ENCODE assay signal across 7 cellular contexts in genomic region chr7:76964050-76964449, GRCh38.
DNase-seq lines count a peak whose midpoint lies in the region; ATAC-seq, FAIRE-seq and TF ChIP-seq lines count a peak whose summit lies in the region.
"Not testable (repeated sequence)": the region's sequence is repeated elsewhere in the genome, so short reads cannot be mapped to it uniquely, and the experiment has no call there.

No MANE protein-coding gene starts in this region.

- RAD21 ChIA-PET in GM12878 (lab: Charles Lee; ENCODE audit: unreplicated experiment) = not testable (repeated sequence)

- TSS peak; percentile 54 for BruUV-seq in GM12878 (replicated peaks; lab: Mats Ljungman, UMichigan)

- no CpG with 5 or more reads among the region's 8 CpGs for WGBS in GM12878 (ENCODE audit: insufficient coverage, insufficient replicate concordance, low lambda C conversion rate, missing lambda C conversion rate)
- no CpG with 5 or more reads among the region's 8 CpGs for WGBS in heart left ventricle, 4 donors
- WGBS in right cardiac atrium = no CpG with 5 or more reads among the region's 8 CpGs
- WGBS in aorta, 2 donors = no CpG with 5 or more reads among the region's 8 CpGs

- ATAC-seq in HG02610 (IDR thresholded peaks at IDR 0.05; ENCODE audit: unreplicated experiment) (peak; percentile 33), GM12878 (peak; percentile 17), foreskin keratinocyte (peak; percentile 8), heart left ventricle (peak in 3 of 4 donors; percentile 33 to 59 (median 56)), right cardiac atrium (peak; percentile 40 to 60), omental fat pad (ENCODE audit: low FRiP score) (peak; percentile 39), aorta (ENCODE audit: low FRiP score) (peak; percentile 66)

- not testable (repeated sequence) for H3K36me3 ChIP-seq in GM12878 (ENCODE audit: control insufficient read depth in 2 of 2, insufficient read depth in 2 of 2, low read length in 1 of 2); heart left ventricle; aorta (ENCODE audit: control insufficient read depth in 1 of 2, insufficient read depth in 2 of 2, low read length in 1 of 2)

- CTCF ChIA-PET in GM12878 (lab: Yijun Ruan, JAX) = not testable (repeated sequence)

- not testable (repeated sequence) for H3K4me2 ChIP-seq in GM12878 (ENCODE audit: control insufficient read depth, insufficient read depth)

- TF ChIP-seq CTCF in GM12878 (IDR thresholded peaks at IDR 0.05 in 2 of 3, conservative IDR thresholded peaks at IDR 0.05 in 1 of 3; ENCODE audit: control insufficient read depth in 2 of 3, extremely low read depth in 1 of 3, insufficient read depth in 1 of 3, low read depth in 3 of 3, low read length in 3 of 3); foreskin keratinocyte (conservative IDR thresholded peaks at IDR 0.05); heart left ventricle (IDR thresholded peaks at IDR 0.05); omental fat pad (IDR thresholded peaks at IDR 0.05): not testable (repeated sequence)

- SMC1A ChIA-PET in GM12878 (lab: Charles Lee; ENCODE audit: uncharacterized antibody, unreplicated experiment) = not testable (repeated sequence)

- not testable (repeated sequence) for H3K27me3 ChIP-seq in GM12878 (replicated peaks in 1 of 2; ENCODE audit: control insufficient read depth in 2 of 2, insufficient read depth in 2 of 2, low read length in 1 of 2); foreskin keratinocyte; heart left ventricle; right cardiac atrium (ENCODE audit: control insufficient read depth, insufficient read depth); aorta (ENCODE audit: control insufficient read depth in 1 of 2, insufficient read depth in 2 of 2, low read length in 1 of 2)

- not testable (repeated sequence) for DNase-seq in GM12878 (ENCODE audit: low read depth, low spot score); foreskin keratinocyte; heart left ventricle; right cardiac atrium; omental fat pad (ENCODE audit: low spot score); aorta

- H3K27ac ChIP-seq in GM12878 (ENCODE audit: control insufficient read depth, insufficient read depth); foreskin keratinocyte; heart left ventricle; right cardiac atrium (ENCODE audit: low read length); aorta (ENCODE audit: low read depth in 1 of 2, low read length in 2 of 2): not testable (repeated sequence)

- H3K79me2 ChIP-seq in GM12878 (ENCODE audit: control insufficient read depth, insufficient read depth, low read length) = not testable (repeated sequence)

- TF ChIP-seq RAD21 in GM12878 (IDR thresholded peaks at IDR 0.05; ENCODE audit: insufficient read depth, low read depth, low read length) = not testable (repeated sequence)

- not testable (repeated sequence) for H2AFZ ChIP-seq in GM12878 (ENCODE audit: control insufficient read depth, low read depth, low read length)

- in situ Hi-C loops in GM12878 (cut with MboI) = not testable (repeated sequence)

- intact Hi-C loops in GM12878 (cut with micrococcal nuclease; ENCODE audit: unreplicated experiment); heart left ventricle (cut with DNase I); right cardiac atrium (cut with DNase I); aorta (cut with DNase I): not testable (repeated sequence)

- POLR2A ChIA-PET in GM12878 (lab: Charles Lee) = not testable (repeated sequence)

- H3K4me1 ChIP-seq in GM12878 (ENCODE audit: control insufficient read depth, insufficient read depth, low read length); foreskin keratinocyte; heart left ventricle; right cardiac atrium (ENCODE audit: control insufficient read depth, insufficient read depth, low read length); aorta (ENCODE audit: control insufficient read depth in 1 of 2, insufficient read depth in 2 of 2, low read length in 2 of 2): not testable (repeated sequence)

- not testable (repeated sequence) for H3K9me3 ChIP-seq in GM12878 (replicated peaks; ENCODE audit: control insufficient read depth, insufficient read depth, low read length); heart left ventricle; right cardiac atrium (ENCODE audit: control insufficient read depth, low read length); aorta (ENCODE audit: control insufficient read depth, low read length)

- not testable (repeated sequence) for H4K20me1 ChIP-seq in GM12878 (ENCODE audit: control insufficient read depth, insufficient read depth)

- not testable (repeated sequence) for H3K9ac ChIP-seq in GM12878 (ENCODE audit: control insufficient read depth, insufficient read depth, low read length)

- not testable (repeated sequence) for TF ChIP-seq POLR2A in GM12878 (IDR thresholded peaks at IDR 0.05; ENCODE audit: low read depth, low read length); heart left ventricle (IDR thresholded peaks at IDR 0.05)

- FAIRE-seq in GM12878 (lab: Jason Lieb, UNC) = not testable (repeated sequence)

- H3K4me3 ChIP-seq in GM12878; heart left ventricle; right cardiac atrium (ENCODE audit: low read length); aorta (ENCODE audit: low read length in 2 of 2): not testable (repeated sequence)

- not testable (repeated sequence) for TF ChIP-seq EP300 in GM12878 (IDR thresholded peaks at IDR 0.05; ENCODE audit: borderline replicate concordance in 1 of 2, control insufficient read depth in 1 of 2, low read depth in 2 of 2, low read length in 2 of 2)

Comparison
In these comparisons a context has a peak if more than half of its experiments do, and no peak if none do; other contexts are left out.
1. ATAC-seq: peak in every context shown above with its lines; median percentile 66 in aorta; 56 in heart left ventricle; 50 in right cardiac atrium; 39 in omental fat pad; 33 in HG02610; 17 in GM12878; 8 in foreskin keratinocyte.